In genomic region chr14:96037891-96038557, GRCh38 we compare ENCODE assay signal across 1 cellular context.
TF ChIP-seq lines count a peak whose summit lies in the region.

No MANE protein-coding gene starts in this region.

TF ChIP-seq in GM23338, 12 proteins besides CTCF, POLR2A, EP300 and RAD21 (continued from another document):
- TF ChIP-seq, protein P1, sequence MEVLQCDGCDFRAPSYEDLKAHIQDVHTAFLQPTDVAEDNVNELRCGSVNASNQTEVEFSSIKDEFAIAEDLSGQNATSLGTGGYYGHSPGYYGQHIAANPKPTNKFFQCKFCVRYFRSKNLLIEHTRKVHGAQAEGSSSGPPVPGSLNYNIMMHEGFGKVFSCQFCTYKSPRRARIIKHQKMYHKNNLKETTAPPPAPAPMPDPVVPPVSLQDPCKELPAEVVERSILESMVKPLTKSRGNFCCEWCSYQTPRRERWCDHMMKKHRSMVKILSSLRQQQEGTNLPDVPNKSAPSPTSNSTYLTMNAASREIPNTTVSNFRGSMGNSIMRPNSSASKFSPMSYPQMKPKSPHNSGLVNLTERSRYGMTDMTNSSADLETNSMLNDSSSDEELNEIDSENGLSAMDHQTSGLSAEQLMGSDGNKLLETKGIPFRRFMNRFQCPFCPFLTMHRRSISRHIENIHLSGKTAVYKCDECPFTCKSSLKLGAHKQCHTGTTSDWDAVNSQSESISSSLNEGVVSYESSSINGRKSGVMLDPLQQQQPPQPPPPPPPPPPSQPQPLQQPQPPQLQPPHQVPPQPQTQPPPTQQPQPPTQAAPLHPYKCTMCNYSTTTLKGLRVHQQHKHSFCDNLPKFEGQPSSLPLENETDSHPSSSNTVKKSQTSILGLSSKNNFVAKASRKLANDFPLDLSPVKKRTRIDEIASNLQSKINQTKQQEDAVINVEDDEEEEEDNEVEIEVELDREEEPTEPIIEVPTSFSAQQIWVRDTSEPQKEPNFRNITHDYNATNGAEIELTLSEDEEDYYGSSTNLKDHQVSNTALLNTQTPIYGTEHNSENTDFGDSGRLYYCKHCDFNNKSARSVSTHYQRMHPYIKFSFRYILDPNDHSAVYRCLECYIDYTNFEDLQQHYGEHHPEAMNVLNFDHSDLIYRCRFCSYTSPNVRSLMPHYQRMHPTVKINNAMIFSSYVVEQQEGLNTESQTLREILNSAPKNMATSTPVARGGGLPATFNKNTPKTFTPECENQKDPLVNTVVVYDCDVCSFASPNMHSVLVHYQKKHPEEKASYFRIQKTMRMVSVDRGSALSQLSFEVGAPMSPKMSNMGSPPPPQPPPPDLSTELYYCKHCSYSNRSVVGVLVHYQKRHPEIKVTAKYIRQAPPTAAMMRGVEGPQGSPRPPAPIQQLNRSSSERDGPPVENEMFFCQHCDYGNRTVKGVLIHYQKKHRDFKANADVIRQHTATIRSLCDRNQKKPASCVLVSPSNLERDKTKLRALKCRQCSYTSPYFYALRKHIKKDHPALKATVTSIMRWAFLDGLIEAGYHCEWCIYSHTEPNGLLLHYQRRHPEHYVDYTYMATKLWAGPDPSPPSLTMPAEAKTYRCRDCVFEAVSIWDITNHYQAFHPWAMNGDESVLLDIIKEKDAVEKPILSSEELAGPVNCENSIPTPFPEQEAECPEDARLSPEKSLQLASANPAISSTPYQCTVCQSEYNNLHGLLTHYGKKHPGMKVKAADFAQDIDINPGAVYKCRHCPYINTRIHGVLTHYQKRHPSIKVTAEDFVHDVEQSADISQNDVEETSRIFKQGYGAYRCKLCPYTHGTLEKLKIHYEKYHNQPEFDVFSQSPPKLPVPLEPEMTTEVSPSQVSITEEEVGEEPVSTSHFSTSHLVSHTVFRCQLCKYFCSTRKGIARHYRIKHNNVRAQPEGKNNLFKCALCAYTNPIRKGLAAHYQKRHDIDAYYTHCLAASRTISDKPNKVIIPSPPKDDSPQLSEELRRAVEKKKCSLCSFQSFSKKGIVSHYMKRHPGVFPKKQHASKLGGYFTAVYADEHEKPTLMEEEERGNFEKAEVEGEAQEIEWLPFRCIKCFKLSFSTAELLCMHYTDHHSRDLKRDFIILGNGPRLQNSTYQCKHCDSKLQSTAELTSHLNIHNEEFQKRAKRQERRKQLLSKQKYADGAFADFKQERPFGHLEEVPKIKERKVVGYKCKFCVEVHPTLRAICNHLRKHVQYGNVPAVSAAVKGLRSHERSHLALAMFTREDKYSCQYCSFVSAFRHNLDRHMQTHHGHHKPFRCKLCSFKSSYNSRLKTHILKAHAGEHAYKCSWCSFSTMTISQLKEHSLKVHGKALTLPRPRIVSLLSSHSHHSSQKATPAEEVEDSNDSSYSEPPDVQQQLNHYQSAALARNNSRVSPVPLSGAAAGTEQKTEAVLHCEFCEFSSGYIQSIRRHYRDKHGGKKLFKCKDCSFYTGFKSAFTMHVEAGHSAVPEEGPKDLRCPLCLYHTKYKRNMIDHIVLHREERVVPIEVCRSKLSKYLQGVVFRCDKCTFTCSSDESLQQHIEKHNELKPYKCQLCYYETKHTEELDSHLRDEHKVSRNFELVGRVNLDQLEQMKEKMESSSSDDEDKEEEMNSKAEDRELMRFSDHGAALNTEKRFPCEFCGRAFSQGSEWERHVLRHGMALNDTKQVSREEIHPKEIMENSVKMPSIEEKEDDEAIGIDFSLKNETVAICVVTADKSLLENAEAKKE (CRISPR knock-in tag; IDR thresholded peaks at IDR 0.05) = no peak
- TF ChIP-seq EZH2 (IDR thresholded peaks at IDR 0.05; ENCODE audit: low read depth, unreplicated experiment) = no peak
- TF ChIP-seq NANOG (IDR thresholded peaks at IDR 0.05; ENCODE audit: borderline replicate concordance) = no peak
- TF ChIP-seq, protein P2, sequence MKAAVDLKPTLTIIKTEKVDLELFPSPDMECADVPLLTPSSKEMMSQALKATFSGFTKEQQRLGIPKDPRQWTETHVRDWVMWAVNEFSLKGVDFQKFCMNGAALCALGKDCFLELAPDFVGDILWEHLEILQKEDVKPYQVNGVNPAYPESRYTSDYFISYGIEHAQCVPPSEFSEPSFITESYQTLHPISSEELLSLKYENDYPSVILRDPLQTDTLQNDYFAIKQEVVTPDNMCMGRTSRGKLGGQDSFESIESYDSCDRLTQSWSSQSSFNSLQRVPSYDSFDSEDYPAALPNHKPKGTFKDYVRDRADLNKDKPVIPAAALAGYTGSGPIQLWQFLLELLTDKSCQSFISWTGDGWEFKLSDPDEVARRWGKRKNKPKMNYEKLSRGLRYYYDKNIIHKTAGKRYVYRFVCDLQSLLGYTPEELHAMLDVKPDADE (IDR thresholded peaks at IDR 0.05) = no peak
- TF ChIP-seq EZH2phosphoT487 (IDR thresholded peaks at IDR 0.05; ENCODE audit: unreplicated experiment) = no peak
- no peak for TF ChIP-seq CREB1 (CRISPR knock-in tag; IDR thresholded peaks at IDR 0.05; ENCODE audit: low read depth)
